8 cellular contexts compared by ENCODE assay signal in genomic region chr1:16514107-16515055, GRCh38. TPM values are rescaled to one million over a fixed set of nuclear protein-coding genes. Genes with fewer than 3 reads are reported as not detected.
DNase-seq lines count a peak whose midpoint lies in the region; ATAC-seq and TF ChIP-seq lines count a peak whose summit lies in the region.
"Not testable (repeated sequence)": the region's sequence is repeated elsewhere in the genome, so short reads cannot be mapped to it uniquely, and the experiment has no call there.

RNU1-1 (minus strand) TSS chr1:16514285.

- H3K27ac Mint-ChIP-seq in activated CD8-positive, alpha-beta T cell treated with anti-CD3 and anti-CD28 coated beads for 36 hours = not testable (repeated sequence)

- POLR2A ChIA-PET in activated CD8-positive, alpha-beta T cell treated with anti-CD3 and anti-CD28 coated beads for 36 hours (lab: Charles Lee) = interaction anchor here (0.6 to 1.8 kb wide), 14 partner anchors 10 to 401 kb away, joined by 3 to 8 read pairs (median 3); partner anchors contain the start of gene NECAP2

- intact Hi-C loops in activated CD8-positive, alpha-beta T cell treated with anti-CD3 and anti-CD28 coated beads for 36 hours (cut with micrococcal nuclease) = not testable (repeated sequence)

- TF ChIP-seq CTCF in OCI-LY3 (IDR thresholded peaks at IDR 0.05; ENCODE audit: low read depth, low read length); activated CD8-positive, alpha-beta T cell treated with anti-CD3 and anti-CD28 coated beads for 36 hours (IDR thresholded peaks at IDR 0.05): not testable (repeated sequence)

- not testable (repeated sequence) for H3K4me1 Mint-ChIP-seq in activated CD8-positive, alpha-beta T cell treated with anti-CD3 and anti-CD28 coated beads for 36 hours (ENCODE audit: low read depth)

- H2AK5ac ChIP-seq in trophoblast cell (ENCODE audit: low read length) = not testable (repeated sequence)

- H3K4me3 ChIP-seq in OCI-LY3 (ENCODE audit: low read length) = peak within 1 kb of the TSS; percentile 77
- H3K4me3 ChIP-seq in trophoblast cell (ENCODE audit: low read depth, low read length) = not testable (repeated sequence)

- CTCF ChIA-PET in activated CD8-positive, alpha-beta T cell treated with anti-CD3 and anti-CD28 coated beads for 36 hours (lab: Charles Lee) = not testable (repeated sequence)

- DNase-seq in DMS153 (lab: John Stamatoyannopoulos, UW) (peak; percentile 81), Kasumi-1 (lab: John Stamatoyannopoulos, UW) (peak; percentile 51 to 74), cerebellar nuclear complex (lab: John Stamatoyannopoulos, UW) (peak; percentile 66), hypothalamus (lab: John Stamatoyannopoulos, UW) (peak in 35 of 51 donors; percentile 37 to 98 (median 85)), trophoblast cell (peak; percentile 66 to 67)
- peak; percentile 75 for DNase-seq in activated CD8-positive, alpha-beta T cell treated with anti-CD3 and anti-CD28 coated beads for 36 hours
- DNase-seq in stimulated activated naive CD4-positive, alpha-beta T cell treated with Interleukin-2 at 50 U/mL for 16 hours (lab: John Stamatoyannopoulos, UW) = peak; percentile 65

- H2BK12ac ChIP-seq in trophoblast cell (ENCODE audit: low read length) = not testable (repeated sequence)

- H3K27ac ChIP-seq in OCI-LY3 (ENCODE audit: low read length) (peak within 1 kb of the TSS; percentile 69), trophoblast cell (ENCODE audit: low read depth, low read length) (peak within 1 kb of the TSS; percentile 84)

- not testable (repeated sequence) for H3K79me1 ChIP-seq in trophoblast cell (ENCODE audit: low read length)

- not testable (repeated sequence) for H3K79me2 ChIP-seq in OCI-LY3 (ENCODE audit: low read length); trophoblast cell (ENCODE audit: control insufficient read depth, insufficient read depth, low read length, poor library complexity)

- H4K8ac ChIP-seq in trophoblast cell (ENCODE audit: low read depth, low read length) = peak within 1 kb of the TSS; percentile 91

- H3K23ac ChIP-seq in trophoblast cell (ENCODE audit: low read length) = not testable (repeated sequence)

- H3K9me3 ChIP-seq in OCI-LY3 (ENCODE audit: insufficient read depth, low read length); trophoblast cell (ENCODE audit: insufficient read depth, low read depth, low read length): not testable (repeated sequence)

- peak within 1 kb of the TSS; percentile 62 for H4K12ac ChIP-seq in trophoblast cell (ENCODE audit: low read depth, low read length)

- peak within 1 kb of the TSS; percentile 66 for H3K9ac ChIP-seq in OCI-LY3 (ENCODE audit: low read length)
- peak within 1 kb of the TSS; percentile 76 for H3K9ac ChIP-seq in trophoblast cell (ENCODE audit: low read length)

- H2BK120ac ChIP-seq in trophoblast cell (ENCODE audit: insufficient read depth, low read length, poor library complexity) = peak within 1 kb of the TSS; percentile 98

- H4K91ac ChIP-seq in trophoblast cell (ENCODE audit: low read depth, low read length) = peak within 1 kb of the TSS; percentile 97

- H2AFZ ChIP-seq in OCI-LY3 (ENCODE audit: low read depth, low read length) = not testable (repeated sequence)
- H2AFZ ChIP-seq in trophoblast cell (ENCODE audit: insufficient read depth, low read length, poor library complexity) = peak within 1 kb of the TSS; percentile 90

- ATAC-seq in activated CD8-positive, alpha-beta T cell treated with anti-CD3 and anti-CD28 coated beads for 36 hours = peak; percentile 53

- H3K36me3 Mint-ChIP-seq in activated CD8-positive, alpha-beta T cell treated with anti-CD3 and anti-CD28 coated beads for 36 hours (ENCODE audit: low read depth) = not testable (repeated sequence)

- not testable (repeated sequence) for H4K20me1 ChIP-seq in OCI-LY3 (ENCODE audit: insufficient read depth, low read length)

- peak within 1 kb of the TSS; percentile 89 for H3K14ac ChIP-seq in trophoblast cell (ENCODE audit: low read length)

- H3K27me3 ChIP-seq in OCI-LY3 (ENCODE audit: low read depth, low read length); trophoblast cell (ENCODE audit: insufficient read depth, low read length): not testable (repeated sequence)

- not testable (repeated sequence) for H3K18ac ChIP-seq in trophoblast cell (ENCODE audit: low read length)

- WGBS in trophoblast cell (ENCODE audit: extremely low coverage, insufficient coverage, insufficient read length) = no CpG with 5 or more reads among the region's 40 CpGs

- H3K27me3 Mint-ChIP-seq in activated CD8-positive, alpha-beta T cell treated with anti-CD3 and anti-CD28 coated beads for 36 hours = not testable (repeated sequence)

- not testable (repeated sequence) for H3K9me3 Mint-ChIP-seq in activated CD8-positive, alpha-beta T cell treated with anti-CD3 and anti-CD28 coated beads for 36 hours

- H3K4me1 ChIP-seq in OCI-LY3 (ENCODE audit: low read length); trophoblast cell (ENCODE audit: control insufficient read depth in 1 of 2, insufficient read depth in 2 of 2, low read length in 2 of 2): not testable (repeated sequence)

- peak within 1 kb of the TSS; percentile 64 for H3K4me2 ChIP-seq in OCI-LY3 (ENCODE audit: low read length)
- peak within 1 kb of the TSS; percentile 55 for H3K4me2 ChIP-seq in trophoblast cell (ENCODE audit: low read length)

- peak within 1 kb of the TSS; percentile 100 for H2BK5ac ChIP-seq in trophoblast cell (ENCODE audit: low read depth, low read length, poor library complexity)

- H3K4me3 Mint-ChIP-seq in activated CD8-positive, alpha-beta T cell treated with anti-CD3 and anti-CD28 coated beads for 36 hours = not testable (repeated sequence)

- H3K36me3 ChIP-seq in OCI-LY3 (replicated peaks; ENCODE audit: low read depth, low read length); trophoblast cell (ENCODE audit: control insufficient read depth in 1 of 2, insufficient read depth in 2 of 2, low read length in 2 of 2): not testable (repeated sequence)

- H3K4ac ChIP-seq in trophoblast cell (ENCODE audit: low read depth, low read length) = peak within 1 kb of the TSS; percentile 83

RNA-seq across cellular contexts. Expression of gene RNU1-1, which starts in this region (rescaled TPM):
- 1,000 to 10,000 TPM in 1 of 2 experiments, 100 to 1,000 TPM in 1; 820 to 1,043 TPM for total RNA-seq in activated CD8-positive, alpha-beta T cell treated with anti-CD3 and anti-CD28 coated beads for 36 hours
- not detected in 2 replicates for polyA plus RNA-seq in trophoblast cell (2013)
